12 cellular contexts compared by ENCODE assay signal in genomic region chr2:177172034-177172880, GRCh38. TPM values are rescaled to one million over a fixed set of nuclear protein-coding genes. Genes with fewer than 3 reads are reported as not detected.
A peak's percentile ranks its signal among the peaks of the same experiment; 100 is the strongest.
DNase-seq lines count a peak whose midpoint lies in the region; ATAC-seq, FAIRE-seq and TF ChIP-seq lines count a peak whose summit lies in the region.
"Had no signal": no experiment of that assay in that cellular context is flagged by ENCODE, and none has a peak within 500 bp of the region (broad histone marks: within the 10 kb centered on the region; RNA-seq: fewer than 3 reads in every experiment).

No MANE protein-coding gene starts in this region.

- no peak overlapping the region for H3K9ac ChIP-seq in HUES6 (ENCODE audit: low read length)

- H3K4me1 ChIP-seq in HUES6 (ENCODE audit: control insufficient read depth, insufficient read depth, low read length), result peaks cover 53% of the 10 kb centered on the region

- H3K36me3 ChIP-seq in HUES6 (ENCODE audit: control insufficient read depth, insufficient read depth, low read length) (no peaks in the 10 kb centered on the region), kidney epithelial cell (ENCODE audit: control insufficient read depth, insufficient read depth, low read length) (no peaks in the 10 kb centered on the region)
- H3K36me3 ChIP-seq: pancreas had no signal

- H3K4me3 ChIP-seq in AG10803 (ENCODE audit: low read length), result no peak overlapping the region
- H3K4me3 ChIP-seq in HUES6 (ENCODE audit: low read depth, low read length), result no peak overlapping the region
- no peak overlapping the region for H3K4me3 ChIP-seq in kidney epithelial cell (ENCODE audit: low read depth, low read length)
- H3K4me3 ChIP-seq: pancreas had no signal

- H3K27me3 ChIP-seq in HUES6 (ENCODE audit: control insufficient read depth, insufficient read depth, low read length) (no peaks in the 10 kb centered on the region), kidney epithelial cell (ENCODE audit: control insufficient read depth, insufficient read depth, low read length) (no peaks in the 10 kb centered on the region)
- H3K27me3 ChIP-seq: pancreas had no signal

- peak overlapping the region; percentile 43; the same call in 1 of the 2 replicates for H3K27ac ChIP-seq in HUES6 (ENCODE audit: low read depth, low read length)

- DNase-seq in AG10803 (ENCODE audit: low read depth) (peak; percentile 80), astrocyte of the hippocampus (ENCODE audit: low read depth, low spot score) (peak; percentile 73), kidney epithelial cell (ENCODE audit: low read depth) (peak; percentile 70), D721Med (ENCODE audit: insufficient read length, low spot score) (no peak), GM19240 (ENCODE audit: insufficient read length, low spot score) (no peak)
- DNase-seq in stimulated activated CD4-positive, alpha-beta T cell treated with anti-CD3 and anti-CD28 coated beads, Interleukin-4, amount 100 ng/mL, for 1 hour, result no peak
- DNase-seq: CD4-positive, CD25-positive, alpha-beta regulatory T cell; left cardiac atrium; NCI-H187 had no signal

- no peak for ATAC-seq in GM19023 (IDR thresholded peaks at IDR 0.05; ENCODE audit: unreplicated experiment)

- no peak for TF ChIP-seq CTCF in AG10803 (conservative IDR thresholded peaks at IDR 0.05; ENCODE audit: low read length)
- no peak for TF ChIP-seq CTCF in kidney epithelial cell (IDR thresholded peaks at IDR 0.05; ENCODE audit: insufficient read depth, low read length, poor library complexity, severe bottlenecking)
- no peak for TF ChIP-seq CTCF in D721Med (IDR thresholded peaks at IDR 0.05; ENCODE audit: insufficient read depth, missing control alignments)

- no peak for FAIRE-seq in D721Med (lab: Jason Lieb, UNC)
- FAIRE-seq: pancreas had no signal

- no peaks in the 10 kb centered on the region for H3K9me3 ChIP-seq in HUES6 (ENCODE audit: control insufficient read depth, insufficient read depth, low read depth, low read length)
- H3K9me3 ChIP-seq: pancreas had no signal

RNA-seq across cellular contexts. Expression of gene HNRNPA3, which starts 40.3 kb away (rescaled TPM):
- 47.5 and 49.4 TPM in 2 replicates for total RNA-seq in kidney epithelial cell

Comparison
In these comparisons a context has a peak if more than half of its experiments do, and no peak if none do; other contexts are left out.
1. DNase-seq: peak in AG10803 (single experiment), astrocyte of the hippocampus (single experiment) and kidney epithelial cell (single experiment); none in D721Med (single experiment), GM19240 (single experiment) and stimulated activated CD4-positive, alpha-beta T cell treated with anti-CD3 and anti-CD28 coated beads, Interleukin-4, amount 100 ng/mL, for 1 hour (single experiment).